ENCODE assay signal across 9 cellular contexts in genomic region chr18:12061685-12062084, GRCh38. TPM values are rescaled to one million over a fixed set of nuclear protein-coding genes. Genes with fewer than 3 reads are reported as not detected.
"Had no signal": no experiment of that assay in that cellular context is flagged by ENCODE, and none has a peak within 500 bp of the region (broad histone marks: within the 10 kb centered on the region; RNA-seq: fewer than 3 reads in every experiment).

No MANE protein-coding gene starts in this region.

- FAIRE-seq: HepG2 had no signal

- H3K36me3 Mint-ChIP-seq: IgD-negative memory B cell had no signal

- H3K27ac Mint-ChIP-seq: GM23338, HFFc6, IgD-negative memory B cell had no signal

- H3K9me3 ChIP-seq: HAP-1 had no signal

- H3K36me3 ChIP-seq: HAP-1 had no signal

- H3K27me3 Mint-ChIP-seq: IgD-negative memory B cell had no signal

- H3K27ac ChIP-seq: HL-60 had no signal

- H3K9me3 Mint-ChIP-seq: HFFc6, IgD-negative memory B cell had no signal

- H3K4me3 ChIP-seq: GM23338, HAP-1 had no signal

- H3K4me1 Mint-ChIP-seq: GM23338 had no signal

- DNase-seq: H7, HFFc6 had no signal

- ATAC-seq: GM23338, HCT116, HepG2 had no signal

- H3K4me1 ChIP-seq: HAP-1 had no signal

- H3K4me3 Mint-ChIP-seq: GM23338, HFFc6, IgD-negative memory B cell had no signal

RNA-seq across cellular contexts. Expression of gene ANKRD62, which starts 32.0 kb away (rescaled TPM):
- total RNA-seq: GM23338, H4, H7, HepG2, HFFc6 had no signal
- polyA plus RNA-seq: GM23338, HepG2, IgD-negative memory B cell had no signal
